11 cellular contexts compared by ENCODE assay signal in genomic region chr5:79526928-79527327, GRCh38.
"Had no signal": no experiment of that assay in that cellular context is flagged by ENCODE, and none has a peak within 500 bp of the region (broad histone marks: within the 10 kb centered on the region; RNA-seq: fewer than 3 reads in every experiment).

No MANE protein-coding gene starts in this region.

- DNase-seq: GM23248, GOT3, H7, H9, HCEC 1CT, HFFc6 had no signal

- H3K27ac ChIP-seq: GM23248 had no signal

- H3K36me3 ChIP-seq: HAP-1 had no signal

- FAIRE-seq: H1, H54 had no signal

- H3K9me3 ChIP-seq: HAP-1 had no signal

- H3K4me3 ChIP-seq: GM23248, GM23338, HAP-1 had no signal

- ATAC-seq: GM23338, HCT116 had no signal
